In genomic region chr17:29085223-29085622, GRCh38 we compare ENCODE assay signal across 27 cellular contexts. TPM values are rescaled to one million over a fixed set of nuclear protein-coding genes. Genes with fewer than 3 reads are reported as not detected.
DNase-seq lines count a peak whose midpoint lies in the region; ATAC-seq, FAIRE-seq and TF ChIP-seq lines count a peak whose summit lies in the region.
"Had no signal": no experiment of that assay in that cellular context is flagged by ENCODE, and none has a peak within 500 bp of the region (broad histone marks: within the 10 kb centered on the region; RNA-seq: fewer than 3 reads in every experiment).

No MANE protein-coding gene starts in this region.

- no peaks in the 10 kb centered on the region for H3K9me3 ChIP-seq in NT2/D1 (ENCODE audit: insufficient read depth, low read length)
- H3K9me3 ChIP-seq in HepG2 (ENCODE audit: low read length): no peaks in the 10 kb centered on the region
- H3K9me3 ChIP-seq: adrenal gland, breast epithelium, gastroesophageal sphincter, right lobe of liver, thyroid gland had no signal

- no peak for ATAC-seq in HepG2
- no peak for ATAC-seq in activated CD4-positive, alpha-beta T cell treated with anti-CD3 and anti-CD28 coated beads for 36 hours
- ATAC-seq: activated T-cell treated with anti-CD3 and anti-CD28 coated beads, Interleukin-2, amount 50 U/mL, for 4 hours; gastroesophageal sphincter; left ventricle myocardium superior; naive thymus-derived CD8-positive, alpha-beta T cell; stimulated activated naive B cell treated with anti-CD40 and anti-IgM and Interleukin-4, amounts not matched to agents 10 μg/mL and 1 μg/mL and 100 μg/mL, for 72 hours had no signal

- H3K4me3 Mint-ChIP-seq in activated CD4-positive, alpha-beta T cell treated with anti-CD3 and anti-CD28 coated beads for 36 hours: no peak overlapping the region
- H3K4me3 Mint-ChIP-seq in T-helper 2 cell treated with Interferon-gamma antibody and Interleukin-4, amounts not matched to agents 5 μg/mL and 100 μg/mL, for 36 hours: no peak overlapping the region
- H3K4me3 Mint-ChIP-seq: activated CD4-positive, alpha-beta T cell treated with anti-CD3 and anti-CD28 coated beads, Interleukin-2, amount 10 ng/mL, durations not matched to agents 24 days and 14 days; activated T-cell treated with anti-CD3 and anti-CD28 coated beads, Interleukin-2, amount 50 U/mL, for 4 hours; H9; naive thymus-derived CD8-positive, alpha-beta T cell; stimulated activated naive B cell treated with anti-CD40 and anti-IgM and Interleukin-4, amounts not matched to agents 10 μg/mL and 1 μg/mL and 100 μg/mL, for 72 hours had no signal

- in situ Hi-C loops in HepG2 (cut with HindIII; ENCODE audit: extremely low pct_ligation_motif_present, low pct_unique_long_range_greater_than_20kb): no loop called here

- H3K27ac Mint-ChIP-seq in activated CD4-positive, alpha-beta T cell treated with anti-CD3 and anti-CD28 coated beads for 36 hours: no peak overlapping the region
- H3K27ac Mint-ChIP-seq in T-helper 2 cell treated with Interferon-gamma antibody and Interleukin-4, amounts not matched to agents 5 μg/mL and 100 μg/mL, for 36 hours: no peak overlapping the region
- H3K27ac Mint-ChIP-seq: activated CD4-positive, alpha-beta T cell treated with anti-CD3 and anti-CD28 coated beads, Interleukin-2, amount 10 ng/mL, durations not matched to agents 24 days and 14 days had no signal

- no peak for TF ChIP-seq RAD21 in HepG2 (CRISPR knock-in tag; IDR thresholded peaks at IDR 0.05)

- FAIRE-seq in HepG2 (lab: Jason Lieb, UNC): no peak
- FAIRE-seq: A204.1, endometrium, GM12891 had no signal

- H3K4me1 Mint-ChIP-seq in activated CD4-positive, alpha-beta T cell treated with anti-CD3 and anti-CD28 coated beads for 36 hours: no peaks in the 10 kb centered on the region
- H3K4me1 Mint-ChIP-seq in T-helper 2 cell treated with Interferon-gamma antibody and Interleukin-4, amounts not matched to agents 5 μg/mL and 100 μg/mL, for 36 hours (ENCODE audit: low read depth): no peaks in the 10 kb centered on the region
- H3K4me1 Mint-ChIP-seq: activated CD4-positive, alpha-beta T cell treated with anti-CD3 and anti-CD28 coated beads, Interleukin-2, amount 10 ng/mL, durations not matched to agents 24 days and 14 days; stimulated activated naive B cell treated with anti-CD40 and anti-IgM and Interleukin-4, amounts not matched to agents 10 μg/mL and 1 μg/mL and 100 μg/mL, for 72 hours had no signal

- CTCF ChIA-PET in HepG2 (lab: Yijun Ruan, JAX; ENCODE audit: low intra/inter-chr PET ratio, low total read pairs): no interaction called here
- CTCF ChIA-PET in activated CD4-positive, alpha-beta T cell treated with anti-CD3 and anti-CD28 coated beads for 36 hours (lab: Charles Lee): interaction anchor here (0.7 to 1.9 kb wide), 2 partner anchors 31 to 519 kb away, joined by 3 to 8 read pairs; no protein-coding TSS in a partner anchor

- TF ChIP-seq EP300 in HepG2 (IDR thresholded peaks at IDR 0.05; ENCODE audit: low read depth in 2 of 2, low read length in 2 of 2) (no peak), HepG2 (CRISPR knock-in tag; IDR thresholded peaks at IDR 0.05; ENCODE audit: borderline replicate concordance) (no peak)

- no peak overlapping the region for H3K4me2 ChIP-seq in HepG2 (ENCODE audit: low read depth, low read length)

- POLR2A ChIA-PET in HepG2 (lab: Yijun Ruan, JAX): no interaction called here
- POLR2A ChIA-PET in activated CD4-positive, alpha-beta T cell treated with anti-CD3 and anti-CD28 coated beads for 36 hours (lab: Charles Lee): no interaction called here

- no peak for TF ChIP-seq POLR2A in HepG2 (IDR thresholded peaks at IDR 0.05; ENCODE audit: insufficient read depth in 1 of 2, low read depth in 2 of 2, low read length in 2 of 2)

- DNase-seq in NCI-H146 (lab: John Stamatoyannopoulos, UW) (peak; percentile 22), NCI-H146 treated with DMSO at 0.1 percent for 48 hours (lab: John Stamatoyannopoulos, UW; ENCODE audit: unreplicated experiment) (no peak), NT2/D1 (ENCODE audit: low read depth, low spot score) (no peak), HepG2 (ENCODE audit: low spot score) (no peak), cerebellum (ENCODE audit: low spot score) (no peak)
- no peak for DNase-seq in activated CD4-positive, alpha-beta T cell treated with anti-CD3 and anti-CD28 coated beads for 36 hours
- DNase-seq in T-helper 2 cell treated with Interferon-gamma antibody and Interleukin-4, amounts not matched to agents 5 μg/mL and 100 μg/mL, for 36 hours (ENCODE audit: low spot score): no peak
- DNase-seq: activated CD4-positive, alpha-beta T cell treated with anti-CD3 and anti-CD28 coated beads, Interleukin-2, amount 10 ng/mL, durations not matched to agents 24 days and 14 days; activated T-cell treated with anti-CD3 and anti-CD28 coated beads, Interleukin-2, amount 50 U/mL, for 4 hours; cortex of kidney; H9; left ventricle myocardium superior; naive thymus-derived CD8-positive, alpha-beta T cell; right lobe of liver; RPMI8226; stimulated activated CD4-positive, alpha-beta T cell treated with anti-CD3 and anti-CD28 coated beads, Interleukin-12 subunit alpha, Interleukin-12 subunit beta, amount 100 ng/mL, for 4 hours; stimulated activated CD4-positive, alpha-beta T cell treated with anti-CD3 and anti-CD28 coated beads, Interleukin-4, amount 100 ng/mL, for 24 hours; stimulated activated naive B cell treated with anti-CD40 and anti-IgM and Interleukin-4, amounts not matched to agents 10 μg/mL and 1 μg/mL and 100 μg/mL, for 72 hours; T-helper 2 cell had no signal

- peak overlapping the region; percentile 8 for H3K9ac ChIP-seq in NT2/D1 (ENCODE audit: insufficient read length, low read depth)
- no peak overlapping the region for H3K9ac ChIP-seq in HepG2 (ENCODE audit: insufficient read depth, low read depth, low read length)

- H3K4me3 ChIP-seq in NT2/D1 (ENCODE audit: insufficient read length, low read depth): no peak overlapping the region
- H3K4me3 ChIP-seq in HepG2 (replicated peaks in 1 of 3; ENCODE audit: insufficient read depth in 1 of 3, low read depth in 2 of 3, low read length in 3 of 3): no peak overlapping the region
- H3K4me3 ChIP-seq: adrenal gland, breast epithelium, gastroesophageal sphincter, right lobe of liver, thyroid gland had no signal

- no peak for TF ChIP-seq CTCF in HepG2 (CRISPR knock-in tag; IDR thresholded peaks at IDR 0.05)

- H2AFZ ChIP-seq in HepG2 (ENCODE audit: low read length): no peak overlapping the region

- H3K4me1 ChIP-seq in NT2/D1 (ENCODE audit: insufficient read depth, insufficient read length): peaks cover 9% of the 10 kb centered on the region
- no peaks in the 10 kb centered on the region for H3K4me1 ChIP-seq in HepG2 (ENCODE audit: insufficient read depth, low read length)
- H3K4me1 ChIP-seq: adrenal gland, breast epithelium, right lobe of liver, thyroid gland had no signal

- H3K36me3 ChIP-seq in NT2/D1 (ENCODE audit: insufficient read depth, insufficient read length, low read length) (peaks cover 41% of the 10 kb centered on the region), HepG2 (replicated peaks in 1 of 2; ENCODE audit: control insufficient read depth in 1 of 2, insufficient read depth in 2 of 2, low read length in 2 of 2) (peaks cover 29 to 63% of the 10 kb centered on the region in 2 experiments)

- H3K27me3 Mint-ChIP-seq in activated CD4-positive, alpha-beta T cell treated with anti-CD3 and anti-CD28 coated beads for 36 hours: no peaks in the 10 kb centered on the region
- H3K27me3 Mint-ChIP-seq in T-helper 2 cell treated with Interferon-gamma antibody and Interleukin-4, amounts not matched to agents 5 μg/mL and 100 μg/mL, for 36 hours (ENCODE audit: low read depth): no peaks in the 10 kb centered on the region
- H3K27me3 Mint-ChIP-seq: activated CD4-positive, alpha-beta T cell treated with anti-CD3 and anti-CD28 coated beads, Interleukin-2, amount 10 ng/mL, durations not matched to agents 24 days and 14 days; naive thymus-derived CD8-positive, alpha-beta T cell; stimulated activated naive B cell treated with anti-CD40 and anti-IgM and Interleukin-4, amounts not matched to agents 10 μg/mL and 1 μg/mL and 100 μg/mL, for 72 hours had no signal

- 92% methylated on average over 10 of the region's 12 CpGs for WGBS in HepG2 (ENCODE audit: low lambda C conversion rate)

- no peaks in the 10 kb centered on the region for H3K9me3 Mint-ChIP-seq in activated CD4-positive, alpha-beta T cell treated with anti-CD3 and anti-CD28 coated beads for 36 hours (ENCODE audit: low read depth)
- H3K9me3 Mint-ChIP-seq in T-helper 2 cell treated with Interferon-gamma antibody and Interleukin-4, amounts not matched to agents 5 μg/mL and 100 μg/mL, for 36 hours: no peaks in the 10 kb centered on the region
- H3K9me3 Mint-ChIP-seq: activated CD4-positive, alpha-beta T cell treated with anti-CD3 and anti-CD28 coated beads, Interleukin-2, amount 10 ng/mL, durations not matched to agents 24 days and 14 days; activated T-cell treated with anti-CD3 and anti-CD28 coated beads, Interleukin-2, amount 50 U/mL, for 4 hours; H9; naive thymus-derived CD8-positive, alpha-beta T cell; stimulated activated naive B cell treated with anti-CD40 and anti-IgM and Interleukin-4, amounts not matched to agents 10 μg/mL and 1 μg/mL and 100 μg/mL, for 72 hours had no signal

- H4K20me1 ChIP-seq in HepG2 (ENCODE audit: insufficient read depth, low read length): no peaks in the 10 kb centered on the region; the same call in 1 of the 2 replicates

- no peaks in the 10 kb centered on the region for H3K27me3 ChIP-seq in NT2/D1 (ENCODE audit: insufficient read depth, insufficient read length)
- H3K27me3 ChIP-seq in HepG2 (ENCODE audit: control insufficient read depth in 1 of 2, insufficient read depth in 2 of 2, low read length in 2 of 2): no peaks in the 10 kb centered on the region
- H3K27me3 ChIP-seq: adrenal gland, breast epithelium, gastroesophageal sphincter, right lobe of liver, thyroid gland had no signal

- H3K27ac ChIP-seq in HepG2 (ENCODE audit: extremely low read length, insufficient read depth, low read length) (no peak overlapping the region), temporal lobe (ENCODE audit: low read depth, low read length) (peak overlapping the region; percentile 59)
- H3K27ac ChIP-seq: adrenal gland, breast epithelium, gastroesophageal sphincter, right lobe of liver, thyroid gland had no signal

- intact Hi-C loops in HepG2 (cut with micrococcal nuclease; ENCODE audit: unreplicated experiment): loop anchor here (10.0 kb wide), 1 partner anchor 60 kb away; no protein-coding TSS in a partner anchor
- intact Hi-C loops in activated CD4-positive, alpha-beta T cell treated with anti-CD3 and anti-CD28 coated beads for 36 hours (cut with DNase I, micrococcal nuclease): no loop called here

- no peaks in the 10 kb centered on the region for H3K79me2 ChIP-seq in HepG2 (ENCODE audit: insufficient read depth, low read length)

- no TSS peak for BruUV-seq in HepG2 (replicated peaks; lab: Mats Ljungman, UMichigan)

- H3K36me3 Mint-ChIP-seq in activated CD4-positive, alpha-beta T cell treated with anti-CD3 and anti-CD28 coated beads for 36 hours (ENCODE audit: low read depth): peaks cover 12% of the 10 kb centered on the region
- peaks cover 29% of the 10 kb centered on the region for H3K36me3 Mint-ChIP-seq in T-helper 2 cell treated with Interferon-gamma antibody and Interleukin-4, amounts not matched to agents 5 μg/mL and 100 μg/mL, for 36 hours (ENCODE audit: low read depth)

RNA-seq across cellular contexts. Expression of gene PIPOX, which starts 42.3 kb away (rescaled TPM):
- total RNA-seq in HepG2 (2016; rRNA removed; fragmentation: Illumina TruSeq; extraction: Trizol): 87.3 and 118 TPM in 2 replicates
- total RNA-seq in HepG2 (2016; cell fraction: cytosol; rRNA removed; fragmentation: Illumina TruSeq; extraction: Trizol; ENCODE audit: low read depth): 26.7 and 31.6 TPM in 2 replicates
- total RNA-seq in HepG2 (2016; cell fraction: insoluble cytoplasmic fraction; rRNA removed; fragmentation: Illumina TruSeq; extraction: Trizol): 88.1 and 122 TPM in 2 replicates
- 58.6 and 66.6 TPM in 2 replicates for total RNA-seq in HepG2 (2016; cell fraction: membrane; rRNA removed; fragmentation: Illumina TruSeq; extraction: Trizol)
- 44.6 and 56.3 TPM in 2 replicates for total RNA-seq in HepG2 (2016; cell fraction: nucleus; rRNA removed; fragmentation: Illumina TruSeq; extraction: Trizol)
- 154 and 170 TPM in 2 replicates for polyA plus RNA-seq in HepG2 (2011; rRNA removed)
- 162 and 171 TPM in 2 replicates for polyA plus RNA-seq in HepG2 (2011; cell fraction: cytosol; rRNA removed)
- polyA plus RNA-seq in HepG2 (2011; cell fraction: nucleus; rRNA removed): 53.1 and 70.6 TPM in 2 replicates
- polyA plus RNA-seq in HepG2 (2012): 126 and 138 TPM in 2 replicates
- 27.0 and 31.1 TPM in 2 replicates for polyA plus RNA-seq in HepG2 (2016; cell fraction: cytosol; fragmentation: Illumina TruSeq; extraction: Trizol; ENCODE audit: low read depth)
- 141 and 149 TPM in 2 replicates for polyA plus RNA-seq in HepG2 (2016; cell fraction: insoluble cytoplasmic fraction; fragmentation: Illumina TruSeq; extraction: Trizol; ENCODE audit: low read depth)
- polyA plus RNA-seq in HepG2 (2016; cell fraction: membrane; fragmentation: Illumina TruSeq; extraction: Trizol; ENCODE audit: low read depth): 56.2 and 67.0 TPM in 2 replicates
- polyA plus RNA-seq in HepG2 (2016; cell fraction: nucleus; fragmentation: Illumina TruSeq; extraction: Trizol; ENCODE audit: insufficient read depth, low read depth): 75.2 and 77.3 TPM in 2 replicates
- polyA minus RNA-seq in HepG2 (2011; rRNA and poly(A)+ RNA removed; ENCODE audit: low replicate concordance): 19.4 and 304 TPM in 2 replicates
- polyA minus RNA-seq in HepG2 (2011; cell fraction: cytosol; rRNA and poly(A)+ RNA removed): 55.4 and 68.2 TPM in 2 replicates
- 58.6 and 76.2 TPM in 2 replicates for polyA minus RNA-seq in HepG2 (2011; cell fraction: nucleus; rRNA and poly(A)+ RNA removed)
- 3.0 TPM for total RNA-seq in temporal lobe
- 1 to 10 TPM; 1.8 to 2.1 TPM for total RNA-seq in activated CD4-positive, alpha-beta T cell treated with anti-CD3 and anti-CD28 coated beads for 36 hours
- 6.4 TPM for total RNA-seq in cerebellum
